In genomic region chr7:105353752-105354328, GRCh38 we compare ENCODE assay signal across 10 cellular contexts. TPM values are rescaled to one million over a fixed set of nuclear protein-coding genes. Genes with fewer than 3 reads are reported as not detected.
A peak's percentile ranks its signal among the peaks of the same experiment; 100 is the strongest.
DNase-seq lines count a peak whose midpoint lies in the region; ATAC-seq, FAIRE-seq and TF ChIP-seq lines count a peak whose summit lies in the region.
"Had no signal": no experiment of that assay in that cellular context is flagged by ENCODE, and none has a peak within 500 bp of the region (broad histone marks: within the 10 kb centered on the region; RNA-seq: fewer than 3 reads in every experiment).

No MANE protein-coding gene starts in this region.

- no peak for TF ChIP-seq EP300 in A549 (IDR thresholded peaks at IDR 0.05)

- H3K27ac ChIP-seq in A549: no peak overlapping the region

- CTCF ChIA-PET in A549 (lab: Yijun Ruan, JAX): no interaction called here

- no peaks in the 10 kb centered on the region for H3K9me3 Mint-ChIP-seq in activated T-cell treated with anti-CD3 and anti-CD28 coated beads, Interleukin-2, amount 50 U/mL, for 72 hours

- peak overlapping the region in 1 of 2 donors; percentile 13 for H3K4me3 Mint-ChIP-seq in activated T-cell treated with anti-CD3 and anti-CD28 coated beads, Interleukin-2, amount 50 U/mL, for 72 hours

- H3K4me1 ChIP-seq in A549: peaks cover 24% of the 10 kb centered on the region

- H3K9me3 ChIP-seq in A549: no peaks in the 10 kb centered on the region

- no peak overlapping the region for H3K4me2 ChIP-seq in A549

- H3K4me3 ChIP-seq in A549: no peak overlapping the region

- POLR2A ChIA-PET in A549 (lab: Yijun Ruan, JAX): interaction anchor here (0.6 kb wide), 1 partner anchor 65 kb away, joined by 3 read pairs; no protein-coding TSS in a partner anchor

- TF ChIP-seq POLR2A in A549 (IDR thresholded peaks at IDR 0.05; ENCODE audit: low read length): no peak
- TF ChIP-seq POLR2A in GM12892 (IDR thresholded peaks at IDR 0.05; ENCODE audit: low read depth, low read length): no peak

- 78% methylated on average over 5 of the region's 5 CpGs for WGBS in A549 (ENCODE audit: missing lambda C conversion rate)

- peaks cover 75% of the 10 kb centered on the region for H3K4me1 Mint-ChIP-seq in activated T-cell treated with anti-CD3 and anti-CD28 coated beads, Interleukin-2, amount 50 U/mL, for 72 hours (ENCODE audit: low read depth)

- TF ChIP-seq CTCF in A549 (IDR thresholded peaks at IDR 0.05): no peak

- no peak for TF ChIP-seq RAD21 in A549 (conservative IDR thresholded peaks at IDR 0.05 in 1 of 2, IDR thresholded peaks at IDR 0.05 in 1 of 2)

- peak overlapping the region; percentile 26 for H3K27ac Mint-ChIP-seq in activated T-cell treated with anti-CD3 and anti-CD28 coated beads, Interleukin-2, amount 50 U/mL, for 72 hours

- peaks cover 0 to 3% of the 10 kb centered on the region in 2 donors for H3K36me3 Mint-ChIP-seq in activated T-cell treated with anti-CD3 and anti-CD28 coated beads, Interleukin-2, amount 50 U/mL, for 72 hours (ENCODE audit: insufficient read depth in 2 of 2)

- DNase-seq in A549 (ENCODE audit: low read depth in 1 of 2, low spot score in 1 of 2) (no peak), left lobe of liver (ENCODE audit: low spot score) (no peak), NCI-H446 treated with DMSO at 0.1 percent for 48 hours (lab: John Stamatoyannopoulos, UW) (no peak), GM12892 (ENCODE audit: insufficient read length) (no peak), hippocampal formation (lab: John Stamatoyannopoulos, UW) (no peak)
- no peak for DNase-seq in activated T-cell treated with anti-CD3 and anti-CD28 coated beads, Interleukin-2, amount 50 U/mL, for 72 hours
- DNase-seq: NCI-H748 treated with DMSO at 0.1 percent for 48 hours had no signal

- ATAC-seq in A549 (peak; percentile 24 to 43; a peak in 3 of 6 replicates), GM21723 (IDR thresholded peaks at IDR 0.05; ENCODE audit: unreplicated experiment) (peak; percentile 31), left lobe of liver (peak; percentile 49), GM18517 (IDR thresholded peaks at IDR 0.05; ENCODE audit: unreplicated experiment) (no peak)
- ATAC-seq in activated T-cell treated with anti-CD3 and anti-CD28 coated beads, Interleukin-2, amount 50 U/mL, for 72 hours (replicated peaks in 1 of 2): peak; percentile 8 to 12

- FAIRE-seq in A549 (lab: Jason Lieb, UNC): no peak
- no peak for FAIRE-seq in GM12892 (lab: Jason Lieb, UNC)
- FAIRE-seq: G401.6 had no signal

- H3K27me3 Mint-ChIP-seq in activated T-cell treated with anti-CD3 and anti-CD28 coated beads, Interleukin-2, amount 50 U/mL, for 72 hours (ENCODE audit: low read depth): no peaks in the 10 kb centered on the region

TF ChIP-seq in A549, 52 proteins besides CTCF, POLR2A, EP300 and RAD21:
- no peak for TF ChIP-seq RARB (CRISPR knock-in tag; IDR thresholded peaks at IDR 0.05)
- no peak for TF ChIP-seq HMGXB4 (CRISPR knock-in tag; IDR thresholded peaks at IDR 0.05; ENCODE audit: borderline replicate concordance)
- no peak for TF ChIP-seq NPAS2 (CRISPR knock-in tag; IDR thresholded peaks at IDR 0.05; ENCODE audit: borderline replicate concordance)

RNA-seq across cellular contexts. Expression of gene SRPK2, which starts 34.9 kb away (rescaled TPM):
- polyA plus RNA-seq in A549 (2011; rRNA removed) (23.0 and 32.5 TPM in 2 replicates), A549 (2017; fragmentation: RNase III; extraction: RNeasy Plus Mini Kit Qiagen cat#74134 plus additional on column Dnase treatment) (29.8 to 32.6 TPM (median 30.9 TPM) in 3 replicates)
- polyA plus RNA-seq in A549 (2012; cell fraction: cytosol; rRNA removed): 5.6 and 7.4 TPM in 2 replicates
- 4.9 and 8.7 TPM in 2 replicates for polyA plus RNA-seq in A549 (2012; cell fraction: nucleus; rRNA removed)
- 23.5 and 24.2 TPM in 2 replicates for polyA minus RNA-seq in A549 (2011; rRNA and poly(A)+ RNA removed)
- 10 to 100 TPM; 45.4 to 51.0 TPM for total RNA-seq in activated T-cell treated with anti-CD3 and anti-CD28 coated beads, Interleukin-2, amount 50 U/mL, for 72 hours
- 15.5 TPM for total RNA-seq in left lobe of liver
- 21.1 TPM for polyA plus RNA-seq in GM12892 (2012; ENCODE audit: missing spikeins)
